In genomic region chr17:56359518-56359917, GRCh38 we compare ENCODE assay signal across 31 cellular contexts.
"Had no signal": no experiment of that assay in that cellular context is flagged by ENCODE, and none has a peak within 500 bp of the region (broad histone marks: within the 10 kb centered on the region; RNA-seq: fewer than 3 reads in every experiment).

No MANE protein-coding gene starts in this region.

- H3K27me3 Mint-ChIP-seq: activated naive CD4-positive, alpha-beta T cell treated with anti-CD3 and anti-CD28 coated beads, Interleukin-2, amount 10 ng/mL, durations not matched to agents 7 days and 5 days; brain had no signal

- DNase-seq: activated CD4-positive, alpha-beta memory T cell treated with anti-CD3 and anti-CD28 coated beads for 36 hours; activated CD4-positive, alpha-beta T cell treated with anti-CD3 and anti-CD28 coated beads for 48 hours; activated CD8-positive, alpha-beta memory T cell treated with anti-CD3 and anti-CD28 coated beads, Interleukin-2, amount 50 U/mL, for 48 hours; activated gamma-delta T cell; activated naive CD4-positive, alpha-beta T cell treated with anti-CD3 and anti-CD28 coated beads, Interleukin-2, amount 10 ng/mL, durations not matched to agents 7 days and 5 days; activated naive CD8-positive, alpha-beta T cell treated with anti-CD3 and anti-CD28 coated beads, Interleukin-2, amount 10 ng/mL, durations not matched to agents 7 days and 5 days; activated T-cell treated with anti-CD3 and anti-CD28 coated beads, Interleukin-2, amount 50 U/mL, for 24 hours; caudate nucleus; cortex of kidney; effector memory CD8-positive, alpha-beta T cell; foreskin melanocyte; heart right ventricle; left lung; mucosa of descending colon; ovary; right lobe of liver; stimulated activated CD4-positive, alpha-beta T cell treated with anti-CD3 and anti-CD28 coated beads, Interleukin-12 subunit alpha, Interleukin-12 subunit beta, amount 100 ng/mL, for 4 hours; stimulated activated CD4-positive, alpha-beta T cell treated with anti-CD3 and anti-CD28 coated beads, Interleukin-4, amount 100 ng/mL, for 1 hour; stimulated activated naive CD8-positive, alpha-beta T cell treated with anti-CD3 and anti-CD28 coated beads, Interleukin-15, Interleukin-2, amounts not matched to agents 100 U/mL and 50 U/mL, for 24 hours; T1000; trophoblast cell; uterus; WERI-Rb-1 had no signal

- H3K27me3 ChIP-seq: ascending aorta, esophagus muscularis mucosa, left lung, ovary, right lobe of liver, uterus had no signal

- H3K36me3 Mint-ChIP-seq: activated CD4-positive, alpha-beta memory T cell treated with anti-CD3 and anti-CD28 coated beads for 36 hours; activated naive CD4-positive, alpha-beta T cell treated with anti-CD3 and anti-CD28 coated beads, Interleukin-2, amount 10 ng/mL, durations not matched to agents 7 days and 5 days; activated naive CD8-positive, alpha-beta T cell treated with anti-CD3 and anti-CD28 coated beads, Interleukin-2, amount 10 ng/mL, durations not matched to agents 7 days and 5 days; brain; natural killer cell treated with Interleukin-12 subunit alpha and Interleukin-12 subunit beta and Interleukin-15 and Interleukin-18, amount 100 ng/mL, for 72 hours had no signal

- H3K9me3 Mint-ChIP-seq: activated CD4-positive, alpha-beta memory T cell treated with anti-CD3 and anti-CD28 coated beads for 36 hours; activated naive CD4-positive, alpha-beta T cell treated with anti-CD3 and anti-CD28 coated beads, Interleukin-2, amount 10 ng/mL, durations not matched to agents 7 days and 5 days; activated T-cell treated with anti-CD3 and anti-CD28 coated beads, Interleukin-2, amount 50 U/mL, for 24 hours had no signal

- H3K4me3 Mint-ChIP-seq: activated CD4-positive, alpha-beta memory T cell treated with anti-CD3 and anti-CD28 coated beads for 36 hours; activated naive CD4-positive, alpha-beta T cell treated with anti-CD3 and anti-CD28 coated beads, Interleukin-2, amount 10 ng/mL, durations not matched to agents 7 days and 5 days; activated naive CD8-positive, alpha-beta T cell treated with anti-CD3 and anti-CD28 coated beads, Interleukin-2, amount 10 ng/mL, durations not matched to agents 7 days and 5 days; activated T-cell treated with anti-CD3 and anti-CD28 coated beads, Interleukin-2, amount 50 U/mL, for 24 hours; brain; effector memory CD8-positive, alpha-beta T cell; natural killer cell treated with Interleukin-12 subunit alpha and Interleukin-12 subunit beta and Interleukin-15 and Interleukin-18, amount 100 ng/mL, for 72 hours had no signal

- ATAC-seq: activated CD4-positive, CD25-positive, alpha-beta regulatory T cell treated with anti-CD3 and anti-CD28 coated beads, Interleukin-2, amount 50 U/mL, for 24 hours; effector memory CD8-positive, alpha-beta T cell; heart right ventricle; left lung; mucosa of descending colon; natural killer cell treated with Interleukin-12 subunit alpha and Interleukin-12 subunit beta and Interleukin-15 and Interleukin-18, amount 100 ng/mL, for 72 hours; right lobe of liver; stimulated activated naive CD8-positive, alpha-beta T cell treated with anti-CD3 and anti-CD28 coated beads, Interleukin-15, Interleukin-2, amounts not matched to agents 100 U/mL and 50 U/mL, for 24 hours had no signal

- H3K27ac Mint-ChIP-seq: activated CD4-positive, alpha-beta memory T cell treated with anti-CD3 and anti-CD28 coated beads for 36 hours; activated naive CD4-positive, alpha-beta T cell treated with anti-CD3 and anti-CD28 coated beads, Interleukin-2, amount 10 ng/mL, durations not matched to agents 7 days and 5 days; activated naive CD8-positive, alpha-beta T cell treated with anti-CD3 and anti-CD28 coated beads, Interleukin-2, amount 10 ng/mL, durations not matched to agents 7 days and 5 days; activated T-cell treated with anti-CD3 and anti-CD28 coated beads, Interleukin-2, amount 50 U/mL, for 24 hours; effector memory CD8-positive, alpha-beta T cell; natural killer cell treated with Interleukin-12 subunit alpha and Interleukin-12 subunit beta and Interleukin-15 and Interleukin-18, amount 100 ng/mL, for 72 hours; progenitor cell of endocrine pancreas had no signal

- H3K9me3 ChIP-seq: ascending aorta, esophagus muscularis mucosa, heart right ventricle, left lung, mucosa of descending colon, ovary, right lobe of liver, thoracic aorta, uterus had no signal

- H3K4me1 ChIP-seq: ascending aorta, esophagus muscularis mucosa, heart right ventricle, left lung, right lobe of liver, uterus had no signal

- H3K4me1 Mint-ChIP-seq: activated naive CD4-positive, alpha-beta T cell treated with anti-CD3 and anti-CD28 coated beads, Interleukin-2, amount 10 ng/mL, durations not matched to agents 7 days and 5 days; activated naive CD8-positive, alpha-beta T cell treated with anti-CD3 and anti-CD28 coated beads, Interleukin-2, amount 10 ng/mL, durations not matched to agents 7 days and 5 days had no signal

- H3K36me3 ChIP-seq: ascending aorta, esophagus muscularis mucosa, heart right ventricle, left lung, ovary, right lobe of liver, thoracic aorta, uterus, WERI-Rb-1 had no signal

- H3K4me3 ChIP-seq: ascending aorta, esophagus muscularis mucosa, heart right ventricle, left lung, lung, mucosa of descending colon, ovary, right lobe of liver, thoracic aorta, uterus had no signal

- H3K27ac ChIP-seq: ascending aorta, esophagus muscularis mucosa, heart right ventricle, left lung, ovary, right lobe of liver, thoracic aorta, uterus, WERI-Rb-1 had no signal
